In the genomic region with DNA sequence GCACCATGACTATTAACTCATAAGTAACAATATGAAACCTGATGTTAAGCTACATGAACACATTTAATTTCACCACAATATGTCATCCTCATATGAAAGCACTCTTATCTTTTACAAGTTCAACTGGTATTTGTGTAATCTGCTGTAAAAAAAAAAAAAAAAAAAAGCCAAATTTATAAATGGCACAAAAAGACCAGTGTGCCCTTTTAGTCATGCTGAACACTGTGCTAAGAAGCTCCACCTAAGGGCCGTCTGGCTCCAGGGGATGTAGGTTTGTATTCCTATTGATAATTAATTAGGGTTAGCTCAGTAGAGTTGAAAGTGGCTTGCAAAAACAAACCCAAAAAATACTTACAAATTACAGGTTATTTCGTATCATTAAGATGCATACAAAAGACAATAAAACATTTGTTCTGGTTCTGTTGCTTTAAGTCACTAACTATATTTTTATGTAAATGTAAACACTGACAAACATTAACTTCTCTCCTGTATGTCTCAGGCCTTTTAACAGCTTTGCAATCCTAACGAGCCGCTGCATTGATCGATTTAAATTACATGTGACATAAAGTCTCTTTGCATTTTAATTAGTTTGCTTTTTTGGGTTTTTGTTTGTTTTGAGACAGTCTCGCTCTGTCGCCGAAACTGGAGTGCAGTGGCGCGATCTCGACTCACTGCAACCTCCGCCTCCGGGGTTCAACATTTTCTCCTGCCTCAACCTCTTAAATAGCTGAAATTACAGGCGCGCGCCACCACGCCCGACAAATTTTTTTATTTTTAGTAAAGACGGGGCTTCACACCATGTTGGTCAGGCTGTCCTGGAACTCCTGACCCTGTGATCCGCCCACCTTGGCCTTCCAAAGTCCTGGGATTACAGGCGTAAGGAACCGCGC, we compare ENCODE assay signal across 8 cellular contexts.
DNase-seq lines count a peak whose midpoint lies in the region; ATAC-seq and TF ChIP-seq lines count a peak whose summit lies in the region.

No MANE protein-coding gene starts in this region.

- no peaks in the 10 kb centered on the region for H3K9me3 ChIP-seq in ES-I3 (ENCODE audit: control insufficient read depth, insufficient read depth, low read length)
- no peaks in the 10 kb centered on the region for H3K9me3 ChIP-seq in Loucy (ENCODE audit: insufficient read depth, low read depth, low read length)
- H3K9me3 ChIP-seq in neutrophil, result peaks cover 6% of the 10 kb centered on the region

- ATAC-seq in GM18867 (IDR thresholded peaks at IDR 0.05; ENCODE audit: unreplicated experiment), result no peak
- ATAC-seq in HG03025 (IDR thresholded peaks at IDR 0.05; ENCODE audit: low FRiP score, unreplicated experiment), result no peak
- ATAC-seq in HG02623 (IDR thresholded peaks at IDR 0.05; ENCODE audit: unreplicated experiment), result no peak

- H2AFZ ChIP-seq in Loucy (ENCODE audit: low read length), result no peak overlapping the region

- H3K27ac ChIP-seq in VCaP (peak overlapping the region; percentile 88), neutrophil (peak overlapping the region; percentile 84)

- H3K9ac ChIP-seq in ES-I3 (ENCODE audit: low read depth, low read length) (peak overlapping the region; percentile 71), Loucy (ENCODE audit: low read depth, low read length, poor library complexity, severe bottlenecking) (peak overlapping the region; percentile 98)

- peak overlapping the region; percentile 84 for H3K4me2 ChIP-seq in Loucy (ENCODE audit: low read depth, low read length, poor library complexity, severe bottlenecking)

- TF ChIP-seq POLR2A in erythroblast (IDR thresholded peaks at IDR 0.05; ENCODE audit: low read length), result no peak

- peak; percentile 87 to 90 for DNase-seq in erythroblast (lab: John Stamatoyannopoulos, UW)

- peak overlapping the region; percentile 89 for H3K4me3 ChIP-seq in Loucy (ENCODE audit: low read length, poor library complexity, severe bottlenecking)
- H3K4me3 ChIP-seq in neutrophil (ENCODE audit: low read depth in 1 of 2, low read length in 1 of 2), result peak overlapping the region; percentile 67 to 75

- H3K79me2 ChIP-seq in Loucy (ENCODE audit: insufficient read depth, low read length), result peaks cover 20% of the 10 kb centered on the region

- H3K4me1 ChIP-seq in ES-I3 (ENCODE audit: insufficient read depth, low read length) (peaks cover 2% of the 10 kb centered on the region; the same call in 1 of the 2 replicates), Loucy (ENCODE audit: insufficient read depth, low read length, poor library complexity, severe bottlenecking) (peaks cover 35% of the 10 kb centered on the region), neutrophil (ENCODE audit: control insufficient read depth in 1 of 2, insufficient read depth in 1 of 2, low read depth in 1 of 2, low read length in 1 of 2) (peaks cover 66 to 70% of the 10 kb centered on the region in 2 experiments)

- H4K20me1 ChIP-seq in Loucy (ENCODE audit: insufficient read depth, low read length, poor library complexity, severe bottlenecking), result peaks cover 12% of the 10 kb centered on the region

- no peaks in the 10 kb centered on the region for H3K36me3 ChIP-seq in ES-I3 (ENCODE audit: insufficient read depth, low read length)
- no peaks in the 10 kb centered on the region for H3K36me3 ChIP-seq in Loucy (ENCODE audit: insufficient read depth, low read length)
- H3K36me3 ChIP-seq in neutrophil, result peaks cover 14% of the 10 kb centered on the region

- no peaks in the 10 kb centered on the region for H3K9me2 ChIP-seq in Loucy (replicated peaks; ENCODE audit: low read depth, low read length)

- no peak for TF ChIP-seq CTCF in Loucy (conservative IDR thresholded peaks at IDR 0.05; ENCODE audit: low read length)
- TF ChIP-seq CTCF in VCaP (conservative IDR thresholded peaks at IDR 0.05), result 0 out of 2 replicates have a peak, but pooled peaks have one; percentile 2
- no peak for TF ChIP-seq CTCF in neutrophil (IDR thresholded peaks at IDR 0.05)

- H3K27me3 ChIP-seq in Loucy (ENCODE audit: insufficient read depth, low read length, poor library complexity, severe bottlenecking) (no peaks in the 10 kb centered on the region), neutrophil (no peaks in the 10 kb centered on the region)

- peaks cover 14% of the 10 kb centered on the region for H3F3A ChIP-seq in Loucy (ENCODE audit: low read depth)
